25 cellular contexts compared by ENCODE assay signal in the genomic region with DNA sequence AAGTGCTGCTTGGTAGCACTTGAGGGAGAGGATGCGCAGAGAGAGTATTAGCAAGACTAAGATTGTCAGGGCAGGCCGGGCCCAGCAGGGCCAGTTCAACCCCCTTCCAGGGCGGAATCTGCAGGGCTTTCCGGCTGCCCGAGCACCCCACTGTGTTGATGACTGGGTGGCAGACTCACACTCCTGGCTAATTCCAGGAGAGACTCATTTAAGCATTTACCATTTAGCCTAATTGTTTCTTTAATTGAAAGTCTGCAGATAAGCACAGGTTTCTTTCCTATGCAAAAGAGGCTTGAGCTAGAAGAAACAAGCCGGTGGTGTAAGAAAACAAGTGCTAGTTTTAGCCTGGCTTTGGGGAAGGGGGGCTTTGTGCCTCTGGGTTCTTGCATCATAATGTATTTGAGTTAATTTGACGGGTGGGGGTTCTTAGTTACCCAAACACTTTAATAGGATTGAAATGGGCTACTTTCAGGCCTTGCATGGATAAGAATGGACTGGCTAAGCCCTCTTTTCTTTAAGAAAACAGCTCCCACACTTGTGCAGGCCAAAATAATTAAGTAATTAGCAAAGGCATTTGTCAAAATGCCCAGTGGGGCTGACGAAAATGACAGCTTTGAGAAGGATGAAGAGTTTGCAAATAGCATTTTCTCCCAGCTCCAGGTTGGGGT.
DNase-seq lines count a peak whose midpoint lies in the region; ATAC-seq and TF ChIP-seq lines count a peak whose summit lies in the region.
"Had no signal": no experiment of that assay in that cellular context is flagged by ENCODE, and none has a peak within 500 bp of the region (broad histone marks: within the 10 kb centered on the region; RNA-seq: fewer than 3 reads in every experiment).

No MANE protein-coding gene starts in this region.

- H3K4me2 ChIP-seq in mesendoderm (ENCODE audit: low read length), result no peak overlapping the region

- H3K27ac ChIP-seq in mesendoderm (ENCODE audit: low read depth, low read length), result peak overlapping the region; percentile 100
- no peak overlapping the region for H3K27ac ChIP-seq in heart right ventricle
- H3K27ac ChIP-seq: adrenal gland, cardiac muscle cell, uterus had no signal

- H3K9me3 ChIP-seq in ES-I3 (ENCODE audit: control insufficient read depth, insufficient read depth, low read length), result no peaks in the 10 kb centered on the region
- no peaks in the 10 kb centered on the region for H3K9me3 ChIP-seq in heart right ventricle
- H3K9me3 ChIP-seq: adrenal gland, uterus had no signal

- DNase-seq in NCI-H146 (lab: John Stamatoyannopoulos, UW) (peak; percentile 76), ecto neural progenitor cell (ENCODE audit: low spot score) (peak; percentile 50), mesendoderm (peak; percentile 99), NCI-H128 (lab: John Stamatoyannopoulos, UW; ENCODE audit: unreplicated experiment) (no peak), GM19240 (ENCODE audit: insufficient read length, low spot score) (no peak), heart right ventricle (no peak)
- DNase-seq in stimulated activated CD4-positive, alpha-beta T cell treated with anti-CD3 and anti-CD28 coated beads, Interleukin-4, amount 100 ng/mL, for 4 hours, result no peak
- DNase-seq: activated naive CD4-positive, alpha-beta T cell; activated T-cell treated with anti-CD3 and anti-CD28 coated beads, Interleukin-2, amount 50 U/mL, for 24 hours; adrenal gland; CD4-positive, alpha-beta T cell; GF-D8; head of caudate nucleus; Karpas-422; NCI-H1092; NCI-H526; OCI-M1; small intestine; stimulated activated naive B cell treated with anti-CD40 and anti-IgM and Interleukin-4, amounts not matched to agents 10 μg/mL and 1 μg/mL and 100 μg/mL, for 72 hours; uterus had no signal

- no peak for ATAC-seq in heart right ventricle
- ATAC-seq: activated CD4-positive, CD25-positive, alpha-beta regulatory T cell treated with anti-CD3 and anti-CD28 coated beads, Interleukin-2, amount 50 U/mL, for 24 hours; Right ventricle myocardium inferior; stimulated activated naive B cell treated with anti-CD40 and anti-IgM and Interleukin-4, amounts not matched to agents 10 μg/mL and 1 μg/mL and 100 μg/mL, for 72 hours had no signal

- peak overlapping the region; percentile 100 for H2BK5ac ChIP-seq in mesendoderm (ENCODE audit: low read length)

- intact Hi-C loops in heart right ventricle (cut with DNase I), result loop anchor here in 5 of 10 donors (10.0 kb wide), 2 partner anchors 166 to 196 kb away; no protein-coding TSS in a partner anchor

- H3K36me3 ChIP-seq in ES-I3 (ENCODE audit: insufficient read depth, low read length), result no peaks in the 10 kb centered on the region
- H3K36me3 ChIP-seq in mesendoderm (ENCODE audit: control insufficient read depth, insufficient read depth, low read length), result no peaks in the 10 kb centered on the region
- H3K36me3 ChIP-seq in heart right ventricle, result no peaks in the 10 kb centered on the region
- H3K36me3 ChIP-seq: adrenal gland, cardiac muscle cell, uterus had no signal

- H3K27me3 ChIP-seq in mesendoderm (ENCODE audit: insufficient read depth, low read length, poor library complexity) (no peaks in the 10 kb centered on the region), heart right ventricle (peaks cover 0 to 5% (median 0%) of the 10 kb centered on the region in 7 donors)
- H3K27me3 ChIP-seq: adrenal gland, cardiac muscle cell, uterus had no signal

- H3K79me1 ChIP-seq in mesendoderm (ENCODE audit: low read length), result no peaks in the 10 kb centered on the region

- no peak overlapping the region for H2BK15ac ChIP-seq in mesendoderm (replicated peaks; ENCODE audit: low read depth)

- no CpG with 5 or more reads among the region's 8 CpGs for WGBS in mesendoderm (ENCODE audit: extremely low coverage, insufficient coverage, low lambda C conversion rate)
- WGBS in heart right ventricle, 2 donors, result 69 to 71% methylated on average over 8 of the region's 8 CpGs

- H3K4me3 ChIP-seq in mesendoderm (ENCODE audit: low read length), result no peak overlapping the region
- no peak overlapping the region for H3K4me3 ChIP-seq in heart right ventricle
- H3K4me3 ChIP-seq: adrenal gland, cardiac muscle cell, lung, uterus had no signal

- peak overlapping the region; percentile 99 for H3K18ac ChIP-seq in mesendoderm (ENCODE audit: low read length)

- TF ChIP-seq CTCF in heart right ventricle (IDR thresholded peaks at IDR 0.05), result no peak

- H3K9ac ChIP-seq in ES-I3 (ENCODE audit: low read depth, low read length), result peak overlapping the region; percentile 14; the same call in 1 of the 2 replicates
- peak overlapping the region; percentile 89 for H3K9ac ChIP-seq in mesendoderm (ENCODE audit: low read length)

- H3K79me2 ChIP-seq in mesendoderm (ENCODE audit: control insufficient read depth, insufficient read depth, low read length), result no peaks in the 10 kb centered on the region

- H4K8ac ChIP-seq in mesendoderm (ENCODE audit: low read depth, low read length), result peak overlapping the region; percentile 99

- peak overlapping the region; percentile 100 for H2AK5ac ChIP-seq in mesendoderm (ENCODE audit: low read length)

- no peak overlapping the region for H3K23ac ChIP-seq in mesendoderm (ENCODE audit: low read length)

- peak overlapping the region; percentile 93 for H3K56ac ChIP-seq in mesendoderm (ENCODE audit: low read length)

- H3K4ac ChIP-seq in mesendoderm (ENCODE audit: low read depth, low read length), result peak overlapping the region; percentile 100

- H3K4me1 ChIP-seq in ES-I3 (ENCODE audit: insufficient read depth, low read length), result peaks cover 34% of the 10 kb centered on the region
- peaks cover 14% of the 10 kb centered on the region for H3K4me1 ChIP-seq in mesendoderm (ENCODE audit: control insufficient read depth, low read depth, low read length)
- no peaks in the 10 kb centered on the region for H3K4me1 ChIP-seq in heart right ventricle
- H3K4me1 ChIP-seq: adrenal gland, uterus had no signal

- peak overlapping the region; percentile 100 for H2BK120ac ChIP-seq in mesendoderm (ENCODE audit: low read depth, low read length)

- H4K5ac ChIP-seq in mesendoderm (ENCODE audit: low read length), result peak overlapping the region; percentile 100

Comparison
In these comparisons a context has a peak if more than half of its experiments do, and no peak if none do; other contexts are left out.
1. DNase-seq: peak in NCI-H146 (single experiment), ecto neural progenitor cell (single experiment) and mesendoderm (single experiment); none in NCI-H128 (single experiment), stimulated activated CD4-positive, alpha-beta T cell treated with anti-CD3 and anti-CD28 coated beads, Interleukin-4, amount 100 ng/mL, for 4 hours (0 of 2), GM19240 (single experiment) and heart right ventricle (0 of 2).